Comparison of ENCODE assay signal across 15 cellular contexts in genomic region chr1:121595089-121595488, GRCh38.
"Had no signal": no experiment of that assay in that cellular context is flagged by ENCODE, and none has a peak within 500 bp of the region (broad histone marks: within the 10 kb centered on the region; RNA-seq: fewer than 3 reads in every experiment).

No MANE protein-coding gene starts in this region.

- H3K27me3 ChIP-seq: ascending aorta, heart left ventricle, testis, upper lobe of right lung had no signal

- H3K27ac ChIP-seq: ascending aorta, heart left ventricle, parathyroid adenoma, testis, upper lobe of right lung had no signal

- H3K9ac ChIP-seq: parathyroid adenoma had no signal

- DNase-seq: activated CD4-positive, alpha-beta T cell treated with anti-CD3 and anti-CD28 coated beads, Interleukin-2, amount 50 U/mL, for 48 hours; activated CD8-positive, alpha-beta memory T cell treated with anti-CD3 and anti-CD28 coated beads, Interleukin-2, amount 10 ng/mL, durations not matched to agents 7 days and 5 days; activated naive CD4-positive, alpha-beta T cell treated with Interleukin-2 at 50 U/mL for 16 hours; activated naive CD8-positive, alpha-beta T cell treated with anti-CD3 and anti-CD28 coated beads, Interleukin-2, amount 50 U/mL, for 24 hours; foreskin melanocyte; heart left ventricle; kidney; retina; stimulated activated CD4-positive, alpha-beta T cell treated with anti-CD3 and anti-CD28 coated beads, Interleukin-15, amount 100 ng/mL, for 24 hours; stimulated activated CD4-positive, alpha-beta T cell treated with anti-CD3 and anti-CD28 coated beads, Interleukin-4, amount 100 ng/mL, for 24 hours; stimulated activated naive CD8-positive, alpha-beta T cell treated with anti-CD3 and anti-CD28 coated beads, Interleukin-15, amount 100 ng/mL, for 72 hours; testis; upper lobe of right lung had no signal

- H3K4me1 ChIP-seq: ascending aorta, heart left ventricle, parathyroid adenoma, testis, upper lobe of right lung had no signal

- H3K4me3 ChIP-seq: ascending aorta, heart left ventricle, testis, upper lobe of right lung had no signal

- H3K36me3 ChIP-seq: ascending aorta, heart left ventricle, upper lobe of right lung had no signal

- H3K9me3 ChIP-seq: ascending aorta, heart left ventricle, testis, upper lobe of right lung had no signal
